Comparison of ENCODE assay signal across 25 cellular contexts in genomic region chr15:77168616-77169015, GRCh38.
A peak's percentile ranks its signal among the peaks of the same experiment; 100 is the strongest.
DNase-seq lines count a peak whose midpoint lies in the region; ATAC-seq, FAIRE-seq and TF ChIP-seq lines count a peak whose summit lies in the region.
"Had no signal": no experiment of that assay in that cellular context is flagged by ENCODE, and none has a peak within 500 bp of the region (broad histone marks: within the 10 kb centered on the region; RNA-seq: fewer than 3 reads in every experiment).

No MANE protein-coding gene starts in this region.

- H3K27ac ChIP-seq in IMR-90 (ENCODE audit: insufficient read depth, low read length) (no peak overlapping the region), keratinocyte (ENCODE audit: control insufficient read depth, insufficient read depth, low read length) (no peak overlapping the region), caudate nucleus (ENCODE audit: low read depth, low read length) (no peak overlapping the region)
- H3K27ac ChIP-seq: A549, BLaER1, SK-N-MC had no signal

- ATAC-seq in IMR-90 (ENCODE audit: low read depth), result 0 out of 2 replicates have a peak, but pooled peaks have one; percentile 24
- ATAC-seq in HG03039 (IDR thresholded peaks at IDR 0.05; ENCODE audit: unreplicated experiment), result no peak
- ATAC-seq: A549 had no signal

- no peak overlapping the region for H2BK15ac ChIP-seq in IMR-90 (ENCODE audit: low read depth, low read length)

- H3K79me2 ChIP-seq in keratinocyte (ENCODE audit: control insufficient read depth, insufficient read depth, low read length), result no peaks in the 10 kb centered on the region

- H3K9me3 ChIP-seq in IMR-90 (ENCODE audit: control insufficient read depth, insufficient read depth, low read length) (no peaks in the 10 kb centered on the region), keratinocyte (ENCODE audit: control insufficient read depth, low read depth, low read length) (no peaks in the 10 kb centered on the region)
- H3K9me3 ChIP-seq: A549, BLaER1 had no signal

- H2BK5ac ChIP-seq in IMR-90 (ENCODE audit: low read depth, low read length, poor library complexity, severe bottlenecking), result no peak overlapping the region

- peaks cover 1% of the 10 kb centered on the region; the same call in 1 of the 2 replicates for H3K36me3 ChIP-seq in IMR-90 (ENCODE audit: control insufficient read depth, insufficient read depth, low read length)
- no peaks in the 10 kb centered on the region for H3K36me3 ChIP-seq in keratinocyte (ENCODE audit: control insufficient read depth in 2 of 2, extremely low read depth in 1 of 2, insufficient read depth in 2 of 2, low read length in 2 of 2)
- H3K36me3 ChIP-seq: BLaER1 had no signal

- H3K4me1 ChIP-seq in IMR-90 (ENCODE audit: control insufficient read depth, insufficient read depth, low read length), result peaks cover 10% of the 10 kb centered on the region
- H3K4me1 ChIP-seq in keratinocyte (ENCODE audit: control insufficient read depth, extremely low read depth, insufficient read depth, low read length), result peaks cover 5% of the 10 kb centered on the region
- H3K4me1 ChIP-seq: A549, BLaER1 had no signal

- no peak overlapping the region for H3K56ac ChIP-seq in IMR-90 (ENCODE audit: extremely low read depth, insufficient read depth, low read length)

- H3K27me3 ChIP-seq in IMR-90 (ENCODE audit: control insufficient read depth, insufficient read depth, low read length) (no peaks in the 10 kb centered on the region), keratinocyte (ENCODE audit: control insufficient read depth, extremely low read depth, insufficient read depth, low read length) (no peaks in the 10 kb centered on the region)
- H3K27me3 ChIP-seq: BLaER1 had no signal

- in situ Hi-C loops in IMR-90 (cut with MboI; ENCODE audit: low sequenced_read_pairs), result no loop called here
- in situ Hi-C loops in astrocyte of the spinal cord (cut with HindIII; ENCODE audit: low sequenced_read_pairs), result no loop called here

- H2BK120ac ChIP-seq in IMR-90 (ENCODE audit: low read depth, low read length), result no peak overlapping the region

- H3K4me3 ChIP-seq in IMR-90 (ENCODE audit: insufficient read depth, low read depth, low read length), result no peak overlapping the region
- H3K4me3 ChIP-seq in astrocyte of the spinal cord (ENCODE audit: low read depth, low read length), result no peak overlapping the region
- H3K4me3 ChIP-seq in keratinocyte (ENCODE audit: control insufficient read depth in 2 of 3, extremely low read depth in 1 of 3, insufficient read depth in 2 of 3, low read depth in 1 of 3, low read length in 3 of 3), result no peak overlapping the region
- H3K4me3 ChIP-seq: A549, BLaER1, SK-N-MC had no signal

- BruUV-seq in IMR-90 (replicated peaks; lab: Mats Ljungman, UMichigan), result no TSS peak

- POLR2A ChIA-PET in IMR-90 (lab: Charles Lee; ENCODE audit: unreplicated experiment), result no interaction called here

- no peak overlapping the region for H2BK20ac ChIP-seq in IMR-90 (ENCODE audit: low read depth, low read length)

- H4K91ac ChIP-seq in IMR-90 (ENCODE audit: insufficient read depth, low read depth, low read length), result no peak overlapping the region

- no peak overlapping the region for H3K4ac ChIP-seq in IMR-90 (ENCODE audit: low read depth, low read length)

- H3K79me1 ChIP-seq in IMR-90 (ENCODE audit: low read depth in 1 of 2, low read length in 2 of 2), result peaks cover 27 to 65% of the 10 kb centered on the region in 2 experiments

- intact Hi-C loops in IMR-90 (cut with micrococcal nuclease), result no loop called here

- no peak overlapping the region for H2AFZ ChIP-seq in IMR-90 (replicated peaks; ENCODE audit: low read length, poor library complexity)
- no peak overlapping the region for H2AFZ ChIP-seq in keratinocyte (ENCODE audit: control insufficient read depth, low read length)

- no CpG with 5 or more reads among the region's 3 CpGs for WGBS in IMR-90 (ENCODE audit: extremely low coverage in 2 of 2, insufficient read length in 1 of 2), 2 experiments

- no peak overlapping the region for H2AK9ac ChIP-seq in IMR-90 (replicated peaks; ENCODE audit: low read depth, low read length, poor library complexity)

- H3K14ac ChIP-seq in IMR-90 (replicated peaks; ENCODE audit: low read depth, low read length), result peak overlapping the region; percentile 28; the same call in 1 of the 2 replicates

- dilution Hi-C loops in IMR-90 (cut with HindIII; ENCODE audit: low sequenced_read_pairs, unreplicated experiment), result no loop called here
- dilution Hi-C loops in keratinocyte (cut with MboI; ENCODE audit: extremely low pct_ligation_motif_present, low sequenced_read_pairs), result no loop called here

- no peak overlapping the region for H3K23ac ChIP-seq in IMR-90 (ENCODE audit: low read depth, low read length)

- H4K8ac ChIP-seq in IMR-90 (ENCODE audit: low read depth in 2 of 2, low read length in 2 of 2), result peak overlapping the region in 1 of 2 experiments; percentile 9; a peak in 1 of 4 replicates

- no peak overlapping the region for H2AK5ac ChIP-seq in IMR-90 (ENCODE audit: low read depth, low read length)

- no peak for TF ChIP-seq RAD21 in IMR-90 (IDR thresholded peaks at IDR 0.05; ENCODE audit: low read length)

- peak; percentile 65 for FAIRE-seq in keratinocyte (lab: Jason Lieb, UNC)
- FAIRE-seq: A549, GM12891, GM18507 had no signal

- CTCF ChIA-PET in IMR-90 (lab: Yijun Ruan, JAX), result no interaction called here

- H3K18ac ChIP-seq in IMR-90 (ENCODE audit: low read depth, low read length), result no peak overlapping the region

- no peak overlapping the region for H3K4me2 ChIP-seq in IMR-90 (ENCODE audit: low read depth, low read length)
- no peak overlapping the region for H3K4me2 ChIP-seq in keratinocyte (ENCODE audit: control insufficient read depth, extremely low read depth, insufficient read depth, low read depth, low read length)
- H3K4me2 ChIP-seq: A549, BLaER1 had no signal

- TF ChIP-seq CTCF in IMR-90 (conservative IDR thresholded peaks at IDR 0.05; ENCODE audit: low read depth, low read length) (no peak), astrocyte of the spinal cord (IDR thresholded peaks at IDR 0.05; ENCODE audit: low read depth, low read length) (no peak), keratinocyte (optimal IDR thresholded peaks at IDR 0.05 in 1 of 3, IDR thresholded peaks at IDR 0.05 in 1 of 3, conservative IDR thresholded peaks at IDR 0.05 in 1 of 3; ENCODE audit: extremely low read depth in 1 of 3, insufficient read depth in 2 of 3, low read length in 3 of 3) (no peak)

- H4K20me1 ChIP-seq in IMR-90 (ENCODE audit: insufficient read depth, low read length) (peaks cover 5% of the 10 kb centered on the region; the same call in 1 of the 2 replicates), keratinocyte (ENCODE audit: control insufficient read depth, extremely low read depth, insufficient read depth, low read length) (no peaks in the 10 kb centered on the region)
- H4K20me1 ChIP-seq: BLaER1 had no signal

- H3K9ac ChIP-seq in IMR-90 (ENCODE audit: low read depth, low read length), result no peak overlapping the region
- H3K9ac ChIP-seq in keratinocyte (ENCODE audit: control insufficient read depth, extremely low read depth, insufficient read depth, low read length), result no peak overlapping the region
- H3K9ac ChIP-seq: BLaER1 had no signal

- TF ChIP-seq POLR2A in IMR-90 (IDR thresholded peaks at IDR 0.05; ENCODE audit: low read depth, low read length), result no peak

- no peaks in the 10 kb centered on the region; the same call in 1 of the 2 replicates for H3K9me1 ChIP-seq in IMR-90 (ENCODE audit: insufficient read depth, low read length)
- H3K9me1 ChIP-seq in keratinocyte (ENCODE audit: control insufficient read depth, extremely low read depth, insufficient read depth, low read length), result no peaks in the 10 kb centered on the region

- no peak overlapping the region for H4K5ac ChIP-seq in IMR-90 (ENCODE audit: low read depth, low read length)

- peak; percentile 7 for DNase-seq in AG08395 (ENCODE audit: low spot score)
- peak; percentile 31 for DNase-seq in IMR-90
- DNase-seq in astrocyte of the spinal cord (ENCODE audit: low read depth, low spot score), result peak; percentile 51
- DNase-seq in keratinocyte (ENCODE audit: low read depth, low spot score), result no peak
- DNase-seq in caudate nucleus (lab: John Stamatoyannopoulos, UW), result no peak
- no peak for DNase-seq in NCI-H2171 (lab: John Stamatoyannopoulos, UW)
- DNase-seq: CD4-positive, alpha-beta T cell; COR-L47; DMS 273 treated with DMSO at 0.1 percent for 48 hours; DMS79 treated with DMSO at 0.1 percent for 48 hours; GOT3; HCEC 1CT; KG1; NCI-H1092 treated with DMSO at 0.1 percent for 48 hours; NCI-H1436 treated with DMSO at 0.1 percent for 48 hours; NCI-H2029; NCI-H345; NCI-H774; Right ventricle myocardium superior had no signal

TF ChIP-seq in IMR-90, 13 proteins besides CTCF, POLR2A, EP300 and RAD21:
- TF ChIP-seq NFE2L2 (IDR thresholded peaks at IDR 0.05; ENCODE audit: low read depth, low read length) (no peak), MAFK (IDR thresholded peaks at IDR 0.05; ENCODE audit: low read depth, low read length) (no peak), RCOR1 (IDR thresholded peaks at IDR 0.05; ENCODE audit: insufficient replicate concordance, low read length) (no peak), RFX5 (IDR thresholded peaks at IDR 0.05; ENCODE audit: low read depth, low read length) (no peak), MAZ (IDR thresholded peaks at IDR 0.05; ENCODE audit: borderline replicate concordance, low read depth, low read length) (no peak), BHLHE40 (IDR thresholded peaks at IDR 0.05; ENCODE audit: low read depth, low read length) (no peak), ELK1 (IDR thresholded peaks at IDR 0.05; ENCODE audit: borderline replicate concordance, low read depth, low read length) (no peak), CHD1 (IDR thresholded peaks at IDR 0.05; ENCODE audit: low read depth, low read length) (no peak), CEBPB (IDR thresholded peaks at IDR 0.05; ENCODE audit: low read depth, low read length) (no peak)

Comparison
In these comparisons a context has a peak if more than half of its experiments do, and no peak if none do; other contexts are left out.
1. DNase-seq: peak in AG08395 (single experiment), IMR-90 (single experiment) and astrocyte of the spinal cord (single experiment); none in keratinocyte (single experiment), caudate nucleus (0 of 61) and NCI-H2171 (single experiment).